Comparison of ENCODE assay signal across 10 cellular contexts in the genomic region with DNA sequence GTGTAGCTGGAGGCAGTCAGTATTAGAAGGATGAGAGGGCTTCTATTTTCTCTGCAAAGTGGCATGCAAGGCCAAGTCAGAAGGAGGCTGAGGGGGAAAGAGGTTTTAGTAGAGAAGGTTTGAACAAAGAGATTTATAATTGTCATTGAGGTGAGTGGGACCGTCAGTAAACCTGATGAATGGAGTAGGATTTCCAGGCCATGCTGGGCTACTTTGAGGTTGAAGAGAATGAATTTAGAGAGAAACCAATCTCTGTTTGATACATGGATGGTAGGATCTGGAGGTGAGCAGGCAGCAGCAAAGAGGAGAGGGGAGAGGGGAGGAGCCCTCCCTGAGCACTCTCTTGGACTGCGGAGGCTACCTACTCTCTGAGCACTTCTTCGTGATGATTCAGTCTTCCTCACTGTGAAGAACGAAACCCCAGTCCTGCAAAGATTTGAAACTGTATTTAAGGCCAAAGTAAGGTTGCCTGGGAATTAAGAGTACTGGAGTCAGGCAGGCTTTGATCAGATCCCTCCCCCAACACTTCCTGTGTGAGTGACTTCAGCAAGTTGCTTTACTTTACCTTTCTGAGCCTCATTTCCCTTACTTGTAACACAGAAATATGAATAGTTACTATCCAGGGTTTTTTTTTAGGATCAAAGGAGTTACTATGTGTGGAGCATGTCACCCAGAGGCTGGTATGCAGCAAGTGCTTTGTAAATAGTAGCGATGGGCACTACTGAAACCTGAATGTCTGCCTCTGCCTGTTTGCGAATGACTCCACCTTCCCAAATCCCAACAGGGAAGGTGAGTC.
A peak's percentile ranks its signal among the peaks of the same experiment; 100 is the strongest.
DNase-seq lines count a peak whose midpoint lies in the region; ATAC-seq and TF ChIP-seq lines count a peak whose summit lies in the region.
"Had no signal": no experiment of that assay in that cellular context is flagged by ENCODE, and none has a peak within 500 bp of the region (broad histone marks: within the 10 kb centered on the region; RNA-seq: fewer than 3 reads in every experiment).

No MANE protein-coding gene starts in this region.

- H3K4me2 ChIP-seq in MM.1S (ENCODE audit: low read depth, low read length), result peak overlapping the region; percentile 71

- H3K27me3 Mint-ChIP-seq in nephron progenitor cell (ENCODE audit: low read depth, poor library complexity) (no peaks in the 10 kb centered on the region), HFFc6 (ENCODE audit: insufficient read depth) (peaks cover 3% of the 10 kb centered on the region; the same call in 1 of the 2 replicates)

- intact Hi-C loops in left ventricle myocardium superior (cut with micrococcal nuclease), result no loop called here

- H3K9me3 ChIP-seq in MM.1S (replicated peaks; ENCODE audit: insufficient read depth, low read length), result no peaks in the 10 kb centered on the region

- H3K27me3 ChIP-seq in MM.1S (replicated peaks; ENCODE audit: insufficient read depth, low read length), result no peaks in the 10 kb centered on the region

- H3K4me3 Mint-ChIP-seq in nephron progenitor cell (no peak overlapping the region), HFFc6 (no peak overlapping the region)

- ATAC-seq in HG02763 (IDR thresholded peaks at IDR 0.05; ENCODE audit: unreplicated experiment) (no peak), left ventricle myocardium superior (no peak), GM21619 (IDR thresholded peaks at IDR 0.05; ENCODE audit: unreplicated experiment) (no peak)

- DNase-seq in DMS53 treated with DMSO at 0.1 percent for 48 hours (lab: John Stamatoyannopoulos, UW; ENCODE audit: unreplicated experiment) (peak; percentile 52), MM.1S (peak; percentile 78), cardiac fibroblast (ENCODE audit: low read depth in 2 of 2) (peak; percentile 20 to 28), nephron progenitor cell (no peak), HFFc6 (no peak), left ventricle myocardium superior (no peak)
- DNase-seq: activated CD8-positive, alpha-beta memory T cell treated with anti-CD3 and anti-CD28 coated beads, Interleukin-2, amount 50 U/mL, for 48 hours; NCI-H446 had no signal

- peaks cover 15% of the 10 kb centered on the region for H3K36me3 ChIP-seq in MM.1S (replicated peaks; ENCODE audit: insufficient read depth, low read length)

- peaks cover 35% of the 10 kb centered on the region for H3K4me1 Mint-ChIP-seq in nephron progenitor cell
- peaks cover 25% of the 10 kb centered on the region for H3K4me1 Mint-ChIP-seq in HFFc6 (ENCODE audit: low read depth)

- peaks cover 10% of the 10 kb centered on the region for H3K9me3 Mint-ChIP-seq in nephron progenitor cell
- H3K9me3 Mint-ChIP-seq in HFFc6, result no peaks in the 10 kb centered on the region; the same call in 1 of the 2 replicates

- no peak for TF ChIP-seq CTCF in MM.1S (IDR thresholded peaks at IDR 0.05; ENCODE audit: low read length)
- TF ChIP-seq CTCF in cardiac fibroblast (IDR thresholded peaks at IDR 0.05; ENCODE audit: low read depth, low read length), result no peak
- no peak for TF ChIP-seq CTCF in nephron progenitor cell (IDR thresholded peaks at IDR 0.05)
- TF ChIP-seq CTCF in HFFc6 (IDR thresholded peaks at IDR 0.05), result no peak

- H3K4me3 ChIP-seq in MM.1S (ENCODE audit: low read length) (peak overlapping the region; percentile 35), cardiac fibroblast (replicated peaks in 1 of 2; ENCODE audit: low read depth in 2 of 2, low read length in 2 of 2) (no peak overlapping the region)

- H4K20me1 ChIP-seq in MM.1S (ENCODE audit: insufficient read depth, low read length), result no peaks in the 10 kb centered on the region

- H2AFZ ChIP-seq in MM.1S (ENCODE audit: low read length), result no peak overlapping the region

- no peaks in the 10 kb centered on the region for H3K9me2 ChIP-seq in MM.1S (replicated peaks; ENCODE audit: insufficient read depth, low read length)

- H3K36me3 Mint-ChIP-seq in nephron progenitor cell (ENCODE audit: low read depth), result peaks cover 77% of the 10 kb centered on the region
- H3K36me3 Mint-ChIP-seq in HFFc6 (ENCODE audit: low read depth), result no peaks in the 10 kb centered on the region

- peak overlapping the region; percentile 71 for H3K27ac Mint-ChIP-seq in nephron progenitor cell
- no peak overlapping the region for H3K27ac Mint-ChIP-seq in HFFc6

- H3K9ac ChIP-seq in MM.1S (ENCODE audit: low read length), result peak overlapping the region; percentile 80

- H3F3A ChIP-seq in MM.1S (ENCODE audit: insufficient read depth, low read length), result peaks cover 70% of the 10 kb centered on the region

- peaks cover 82% of the 10 kb centered on the region for H3K79me2 ChIP-seq in MM.1S (ENCODE audit: low read length)

- H3K27ac ChIP-seq in MM.1S (ENCODE audit: low read length), result peak overlapping the region; percentile 94

- peaks cover 87% of the 10 kb centered on the region for H3K4me1 ChIP-seq in MM.1S (ENCODE audit: low read length)

Comparison
In these comparisons a context has a peak if more than half of its experiments do, and no peak if none do; other contexts are left out.
1. DNase-seq: peak in DMS53 treated with DMSO at 0.1 percent for 48 hours (single experiment), MM.1S (single experiment) and cardiac fibroblast (2 of 2); none in nephron progenitor cell (single experiment), HFFc6 (single experiment) and left ventricle myocardium superior (single experiment).